In genomic region chr3:143216709-143217182, GRCh38 we compare ENCODE assay signal across 14 cellular contexts.
DNase-seq lines count a peak whose midpoint lies in the region; ATAC-seq and TF ChIP-seq lines count a peak whose summit lies in the region.
"Had no signal": no experiment of that assay in that cellular context is flagged by ENCODE, and none has a peak within 500 bp of the region (broad histone marks: within the 10 kb centered on the region; RNA-seq: fewer than 3 reads in every experiment).

No MANE protein-coding gene starts in this region.

- H3K27ac ChIP-seq in SJSA1 (peak overlapping the region; percentile 18; the same call in 1 of the 2 replicates), fibroblast of lung (ENCODE audit: insufficient read depth, low read length) (no peak overlapping the region), adrenal gland (no peak overlapping the region)
- H3K27ac ChIP-seq: HL-60, suprapubic skin had no signal

- peak overlapping the region; percentile 79 for H3K27ac Mint-ChIP-seq in activated CD4-positive, alpha-beta T cell treated with anti-CD3 and anti-CD28 coated beads, Interleukin-2, amount 10 ng/mL, durations not matched to agents 24 days and 14 days
- H3K27ac Mint-ChIP-seq in stimulated activated effector memory CD8-positive, alpha-beta T cell treated with anti-CD3 and anti-CD28 coated beads, Interleukin-12 subunit alpha, Interleukin-12 subunit beta, amount 100 ng/mL, for 72 hours = peak overlapping the region; percentile 15

- no peaks in the 10 kb centered on the region for H4K20me1 ChIP-seq in fibroblast of lung (ENCODE audit: control insufficient read depth, extremely low read depth, insufficient read depth, low read length)

- H3K4me2 ChIP-seq in fibroblast of lung (ENCODE audit: extremely low read depth, insufficient read depth, low read length) = no peak overlapping the region

- H3K36me3 ChIP-seq in SJSA1 = no peaks in the 10 kb centered on the region
- no peaks in the 10 kb centered on the region for H3K36me3 ChIP-seq in fibroblast of lung (ENCODE audit: control insufficient read depth, insufficient read depth, low read length)
- no peaks in the 10 kb centered on the region for H3K36me3 ChIP-seq in adrenal gland (replicated peaks in 1 of 2)
- H3K36me3 ChIP-seq: suprapubic skin had no signal

- no peaks in the 10 kb centered on the region for H3K79me2 ChIP-seq in fibroblast of lung (ENCODE audit: control insufficient read depth, insufficient read depth, low read length)

- peaks cover 11% of the 10 kb centered on the region for H3K9me3 Mint-ChIP-seq in activated CD4-positive, alpha-beta T cell treated with anti-CD3 and anti-CD28 coated beads, Interleukin-2, amount 10 ng/mL, durations not matched to agents 24 days and 14 days
- no peaks in the 10 kb centered on the region for H3K9me3 Mint-ChIP-seq in stimulated activated effector memory CD8-positive, alpha-beta T cell treated with anti-CD3 and anti-CD28 coated beads, Interleukin-12 subunit alpha, Interleukin-12 subunit beta, amount 100 ng/mL, for 72 hours
- H3K9me3 Mint-ChIP-seq: neural crest cell had no signal

- no peak for ATAC-seq in stimulated activated effector memory CD8-positive, alpha-beta T cell treated with anti-CD3 and anti-CD28 coated beads, Interleukin-12 subunit alpha, Interleukin-12 subunit beta, amount 100 ng/mL, for 72 hours
- ATAC-seq in GM21529 (IDR thresholded peaks at IDR 0.05; ENCODE audit: unreplicated experiment) = no peak

- DNase-seq in activated CD4-positive, alpha-beta T cell treated with anti-CD3 and anti-CD28 coated beads, Interleukin-2, amount 10 ng/mL, durations not matched to agents 24 days and 14 days = no peak
- no peak for DNase-seq in activated CD4-positive, alpha-beta T cell treated with anti-CD3 and anti-CD28 coated beads for 1 hour
- DNase-seq in SJSA1 (ENCODE audit: low read depth in 1 of 2, low spot score in 2 of 2) (peak in 1 of 2 experiments; percentile 21), fibroblast of lung (ENCODE audit: low read depth in 2 of 2) (peak in 1 of 2 donors; percentile 22), middle frontal gyrus (ENCODE audit: extremely low spot score, low spot score) (no peak), adrenal gland (no peak)
- no peak for DNase-seq in stimulated activated effector memory CD8-positive, alpha-beta T cell treated with anti-CD3 and anti-CD28 coated beads, Interleukin-12 subunit alpha, Interleukin-12 subunit beta, amount 100 ng/mL, for 72 hours (ENCODE audit: low spot score in 2 of 2)
- DNase-seq: activated gamma-delta T cell treated with Interleukin-2 at 50 U/mL for 16 hours; effector CD8-positive, alpha-beta T cell; stimulated activated CD4-positive, alpha-beta T cell treated with anti-CD3 and anti-CD28 coated beads, Interleukin-1b, Interleukin-23, amount 100 ng/mL, for 48 hours had no signal

- intact Hi-C loops in activated CD4-positive, alpha-beta T cell treated with anti-CD3 and anti-CD28 coated beads, Interleukin-2, amount 10 ng/mL, durations not matched to agents 24 days and 14 days (cut with micrococcal nuclease) = loop anchor here (5.0 kb wide), 1 partner anchor 49 kb away; no protein-coding TSS in a partner anchor
- intact Hi-C loops in adrenal gland (cut with DNase I) = no loop called here

- peaks cover 5% of the 10 kb centered on the region; the same call in 1 of the 2 replicates for H3K4me1 ChIP-seq in SJSA1 (replicated peaks)
- H3K4me1 ChIP-seq in fibroblast of lung (ENCODE audit: control insufficient read depth, extremely low read depth, insufficient read depth, low read length) = no peaks in the 10 kb centered on the region
- H3K4me1 ChIP-seq in adrenal gland (replicated peaks in 1 of 2) = no peaks in the 10 kb centered on the region
- H3K4me1 ChIP-seq: suprapubic skin had no signal

- 49 to 62% (median 60%) methylated on average over 3 of the region's 3 CpGs for WGBS in adrenal gland, 4 donors

- H3K4me3 ChIP-seq in SJSA1 (no peak overlapping the region), fibroblast of lung (replicated peaks in 1 of 4; ENCODE audit: control extremely low read depth in 1 of 4, insufficient read depth in 1 of 4, low read depth in 3 of 4, low read length in 4 of 4) (no peak overlapping the region), adrenal gland (no peak overlapping the region)
- H3K4me3 ChIP-seq: suprapubic skin had no signal

- peak overlapping the region; percentile 19 for H2AFZ ChIP-seq in fibroblast of lung (ENCODE audit: low read length)

- peaks cover 12% of the 10 kb centered on the region for H3K4me1 Mint-ChIP-seq in activated CD4-positive, alpha-beta T cell treated with anti-CD3 and anti-CD28 coated beads, Interleukin-2, amount 10 ng/mL, durations not matched to agents 24 days and 14 days
- no peaks in the 10 kb centered on the region for H3K4me1 Mint-ChIP-seq in stimulated activated effector memory CD8-positive, alpha-beta T cell treated with anti-CD3 and anti-CD28 coated beads, Interleukin-12 subunit alpha, Interleukin-12 subunit beta, amount 100 ng/mL, for 72 hours

- H3K9ac ChIP-seq in fibroblast of lung (ENCODE audit: insufficient read depth, low read length) = no peak overlapping the region

- H3K27me3 Mint-ChIP-seq in activated CD4-positive, alpha-beta T cell treated with anti-CD3 and anti-CD28 coated beads, Interleukin-2, amount 10 ng/mL, durations not matched to agents 24 days and 14 days = no peaks in the 10 kb centered on the region

- H3K27me3 ChIP-seq in SJSA1 (replicated peaks) (no peaks in the 10 kb centered on the region), fibroblast of lung (ENCODE audit: control insufficient read depth, insufficient read depth, low read length) (no peaks in the 10 kb centered on the region), adrenal gland (no peaks in the 10 kb centered on the region)
- H3K27me3 ChIP-seq: suprapubic skin had no signal

- no peaks in the 10 kb centered on the region for H3K36me3 Mint-ChIP-seq in activated CD4-positive, alpha-beta T cell treated with anti-CD3 and anti-CD28 coated beads, Interleukin-2, amount 10 ng/mL, durations not matched to agents 24 days and 14 days (ENCODE audit: low read depth)
- H3K36me3 Mint-ChIP-seq in stimulated activated effector memory CD8-positive, alpha-beta T cell treated with anti-CD3 and anti-CD28 coated beads, Interleukin-12 subunit alpha, Interleukin-12 subunit beta, amount 100 ng/mL, for 72 hours = no peaks in the 10 kb centered on the region

- H3K9me3 ChIP-seq in SJSA1 (replicated peaks) = no peaks in the 10 kb centered on the region
- H3K9me3 ChIP-seq in fibroblast of lung (ENCODE audit: control insufficient read depth, insufficient read depth, low read depth, low read length) = no peaks in the 10 kb centered on the region
- no peaks in the 10 kb centered on the region for H3K9me3 ChIP-seq in adrenal gland (replicated peaks in 1 of 3)
- H3K9me3 ChIP-seq: suprapubic skin had no signal

- TF ChIP-seq CTCF in fibroblast of lung (conservative IDR thresholded peaks at IDR 0.05 in 1 of 2, IDR thresholded peaks at IDR 0.05 in 1 of 2; ENCODE audit: low read depth in 1 of 2, low read length in 2 of 2) (no peak), adrenal gland (IDR thresholded peaks at IDR 0.05) (no peak)

- TF ChIP-seq POLR2A in adrenal gland (IDR thresholded peaks at IDR 0.05) = no peak

- H3K4me3 Mint-ChIP-seq in activated CD4-positive, alpha-beta T cell treated with anti-CD3 and anti-CD28 coated beads, Interleukin-2, amount 10 ng/mL, durations not matched to agents 24 days and 14 days = peak overlapping the region; percentile 71
- H3K4me3 Mint-ChIP-seq in stimulated activated effector memory CD8-positive, alpha-beta T cell treated with anti-CD3 and anti-CD28 coated beads, Interleukin-12 subunit alpha, Interleukin-12 subunit beta, amount 100 ng/mL, for 72 hours = no peak overlapping the region
- H3K4me3 Mint-ChIP-seq: neural crest cell had no signal
